34 cellular contexts compared by ENCODE assay signal in genomic region chr2:102622646-102623045, GRCh38. TPM values are rescaled to one million over a fixed set of nuclear protein-coding genes. Genes with fewer than 3 reads are reported as not detected.
DNase-seq lines count a peak whose midpoint lies in the region; ATAC-seq and TF ChIP-seq lines count a peak whose summit lies in the region.
"Had no signal": no experiment of that assay in that cellular context is flagged by ENCODE, and none has a peak within 500 bp of the region (broad histone marks: within the 10 kb centered on the region; RNA-seq: fewer than 3 reads in every experiment).

No MANE protein-coding gene starts in this region.

- no peaks in the 10 kb centered on the region for H3K36me3 Mint-ChIP-seq in type B pancreatic cell
- H3K36me3 Mint-ChIP-seq: brain; stimulated activated naive B cell treated with anti-CD40 and anti-IgM and Interleukin-4, amounts not matched to agents 10 μg/mL and 1 μg/mL and 100 μg/mL, for 72 hours had no signal

- H3K4me2 ChIP-seq in PC-3 (ENCODE audit: low read length), result peak overlapping the region; percentile 97
- H3K4me2 ChIP-seq: BLaER1 treated with 17β-estradiol and CSF1 and Interleukin-3, amounts not matched to agents 10 nM and 100 nM; GM23338 had no signal

- H3K9ac ChIP-seq in PC-3 (ENCODE audit: low read length), result no peak overlapping the region
- H3K9ac ChIP-seq: BLaER1 treated with 17β-estradiol and CSF1 and Interleukin-3, amounts not matched to agents 10 nM and 100 nM; parathyroid adenoma had no signal

- H3K4me1 Mint-ChIP-seq in type B pancreatic cell (ENCODE audit: unreplicated experiment), result peaks cover 11% of the 10 kb centered on the region

- H3K9me3 ChIP-seq in PC-3 (ENCODE audit: low read length), result no peaks in the 10 kb centered on the region
- H3K9me3 ChIP-seq: upper lobe of right lung had no signal

- 0 out of 2 replicates have a peak, but pooled peaks cover 10% of the 10 kb centered on the region for H3K27me3 ChIP-seq in PC-3 (ENCODE audit: low read length)

- no TSS peak for BruUV-seq in PC-3 (replicated peaks; lab: Mats Ljungman, UMichigan)

- no peak overlapping the region for H2AFZ ChIP-seq in PC-3 (ENCODE audit: low read length)
- H2AFZ ChIP-seq: GM23338, parathyroid adenoma had no signal

- no peak overlapping the region for H3K27ac Mint-ChIP-seq in type B pancreatic cell
- H3K27ac Mint-ChIP-seq: activated CD4-positive, alpha-beta memory T cell treated with anti-CD3 and anti-CD28 coated beads, Interleukin-2, amount 10 ng/mL, durations not matched to agents 7 days and 5 days; brain; GM23338; HFFc6; stimulated activated naive B cell treated with anti-CD40 and anti-IgM and Interleukin-4, amounts not matched to agents 10 μg/mL and 1 μg/mL and 100 μg/mL, for 72 hours had no signal

- no peaks in the 10 kb centered on the region for H3K9me2 ChIP-seq in PC-3 (replicated peaks; ENCODE audit: low read length)

- DNase-seq in DMS53 (lab: John Stamatoyannopoulos, UW), result peak; percentile 18
- DNase-seq in DMS53 treated with DMSO at 0.1 percent for 48 hours (lab: John Stamatoyannopoulos, UW; ENCODE audit: unreplicated experiment), result no peak
- DNase-seq in PC-3, result no peak
- DNase-seq in type B pancreatic cell (ENCODE audit: extremely low spot score, unreplicated experiment), result no peak
- no peak for DNase-seq in NCI-H2171 treated with DMSO at 0.1 percent for 48 hours (lab: John Stamatoyannopoulos, UW)
- no peak for DNase-seq in H4 (ENCODE audit: low spot score)
- no peak for DNase-seq in HK-2 (ENCODE audit: unreplicated experiment)
- DNase-seq: activated CD4-positive, alpha-beta memory T cell treated with anti-CD3 and anti-CD28 coated beads, Interleukin-2, amount 10 ng/mL, durations not matched to agents 7 days and 5 days; activated CD4-positive, CD25-positive, alpha-beta regulatory T cell treated with anti-CD3 and anti-CD28 coated beads, Interleukin-2, amount 50 U/mL, for 72 hours; activated CD8-positive, alpha-beta memory T cell treated with anti-CD3 and anti-CD28 coated beads, Interleukin-2, amount 50 U/mL, for 4 hours; activated naive CD4-positive, alpha-beta T cell treated with anti-CD3 and anti-CD28 coated beads, Interleukin-2, amount 50 U/mL, for 16 hours; DMS153; HFFc6; left ventricle myocardium superior; mesendoderm; NCI-H1092 treated with DMSO at 0.1 percent for 48 hours; NCI-H187; NCI-H526 treated with DMSO at 0.1 percent for 48 hours; Right ventricle myocardium superior; small intestine; stimulated activated naive B cell treated with anti-CD40 and anti-IgM and Interleukin-4, amounts not matched to agents 10 μg/mL and 1 μg/mL and 100 μg/mL, for 72 hours; substantia nigra; upper lobe of right lung had no signal

- H3K9me3 Mint-ChIP-seq in type B pancreatic cell, result no peaks in the 10 kb centered on the region
- H3K9me3 Mint-ChIP-seq: activated CD4-positive, alpha-beta memory T cell treated with anti-CD3 and anti-CD28 coated beads, Interleukin-2, amount 10 ng/mL, durations not matched to agents 7 days and 5 days; HFFc6; stimulated activated naive B cell treated with anti-CD40 and anti-IgM and Interleukin-4, amounts not matched to agents 10 μg/mL and 1 μg/mL and 100 μg/mL, for 72 hours had no signal

- H3K4me3 ChIP-seq in PC-3 (ENCODE audit: low read length), result no peak overlapping the region
- H3K4me3 ChIP-seq: BLaER1 treated with 17β-estradiol and CSF1 and Interleukin-3, amounts not matched to agents 10 nM and 100 nM; GM23338; upper lobe of right lung had no signal

- no peaks in the 10 kb centered on the region for H3K36me3 ChIP-seq in PC-3 (ENCODE audit: low read depth, low read length)
- H3K36me3 ChIP-seq: BLaER1 treated with 17β-estradiol and CSF1 and Interleukin-3, amounts not matched to agents 10 nM and 100 nM; upper lobe of right lung had no signal

- H3K27ac ChIP-seq in PC-3 (ENCODE audit: low read length), result no peak overlapping the region
- H3K27ac ChIP-seq: 22Rv1; BLaER1 treated with 17β-estradiol and CSF1 and Interleukin-3, amounts not matched to agents 10 nM and 100 nM; parathyroid adenoma; upper lobe of right lung had no signal

- ATAC-seq in HG02798 (IDR thresholded peaks at IDR 0.05; ENCODE audit: poor library complexity, unreplicated experiment) (peak; percentile 39), PC-3 (no peak)
- ATAC-seq: esophagus mucosa; GM23338; left ventricle myocardium superior; Panc1; stimulated activated naive B cell treated with anti-CD40 and anti-IgM and Interleukin-4, amounts not matched to agents 10 μg/mL and 1 μg/mL and 100 μg/mL, for 72 hours; upper lobe of right lung had no signal

- peaks cover 18% of the 10 kb centered on the region; the same call in 1 of the 2 replicates for H3K4me1 ChIP-seq in PC-3 (ENCODE audit: insufficient read depth, low read length)
- H3K4me1 ChIP-seq: parathyroid adenoma had no signal

- H4K20me1 ChIP-seq in PC-3 (ENCODE audit: low read length), result no peaks in the 10 kb centered on the region

- H3F3A ChIP-seq in PC-3 (ENCODE audit: low read length, unreplicated experiment), result no peaks in the 10 kb centered on the region

- H3K27me3 Mint-ChIP-seq in type B pancreatic cell, result peaks cover 63% of the 10 kb centered on the region

- peaks cover 6% of the 10 kb centered on the region; the same call in 1 of the 2 replicates for H3K79me2 ChIP-seq in PC-3 (ENCODE audit: low read length)
- H3K79me2 ChIP-seq: parathyroid adenoma had no signal

- CTCF ChIA-PET in PC-3 (lab: Charles Lee), result no interaction called here

- TF ChIP-seq CTCF in PC-3 (conservative IDR thresholded peaks at IDR 0.05; ENCODE audit: low read depth, low read length) (no peak), type B pancreatic cell (conservative IDR thresholded peaks at IDR 0.05) (no peak)

- H3K4me3 Mint-ChIP-seq in type B pancreatic cell, result peak overlapping the region; percentile 43
- H3K4me3 Mint-ChIP-seq: activated CD4-positive, alpha-beta memory T cell treated with anti-CD3 and anti-CD28 coated beads, Interleukin-2, amount 10 ng/mL, durations not matched to agents 7 days and 5 days; GM23338; HFFc6; stimulated activated naive B cell treated with anti-CD40 and anti-IgM and Interleukin-4, amounts not matched to agents 10 μg/mL and 1 μg/mL and 100 μg/mL, for 72 hours had no signal

- POLR2A ChIA-PET in PC-3 (lab: Charles Lee; ENCODE audit: unreplicated experiment), result no interaction called here

- intact Hi-C loops in PC-3 (cut with micrococcal nuclease), result no loop called here

RNA-seq across cellular contexts. Expression of gene SLC9A2, which starts 3.3 kb away (rescaled TPM):
- total RNA-seq in PC-3 (2014; rRNA removed), result 7.1 and 8.8 TPM in 2 replicates
- total RNA-seq in type B pancreatic cell (ENCODE audit: low replicate concordance), result 6.3 and 10.0 TPM in 2 replicates
- 0.12 and 0.19 TPM in 2 replicates for total RNA-seq in H4 (2014; rRNA removed; shearing (Covaris generic))
- total RNA-seq: activated CD4-positive, alpha-beta memory T cell treated with anti-CD3 and anti-CD28 coated beads, Interleukin-2, amount 10 ng/mL, durations not matched to agents 7 days and 5 days; dermis microvascular lymphatic vessel endothelial cell; fibroblast of villous mesenchyme; HFFc6; Right ventricle myocardium superior; T-helper 2 cell treated with Interferon-gamma antibody and Interleukin-4, amounts not matched to agents 100 ng/mL and 5 ng/mL, for 36 hours had no signal
